In the genomic region with DNA sequence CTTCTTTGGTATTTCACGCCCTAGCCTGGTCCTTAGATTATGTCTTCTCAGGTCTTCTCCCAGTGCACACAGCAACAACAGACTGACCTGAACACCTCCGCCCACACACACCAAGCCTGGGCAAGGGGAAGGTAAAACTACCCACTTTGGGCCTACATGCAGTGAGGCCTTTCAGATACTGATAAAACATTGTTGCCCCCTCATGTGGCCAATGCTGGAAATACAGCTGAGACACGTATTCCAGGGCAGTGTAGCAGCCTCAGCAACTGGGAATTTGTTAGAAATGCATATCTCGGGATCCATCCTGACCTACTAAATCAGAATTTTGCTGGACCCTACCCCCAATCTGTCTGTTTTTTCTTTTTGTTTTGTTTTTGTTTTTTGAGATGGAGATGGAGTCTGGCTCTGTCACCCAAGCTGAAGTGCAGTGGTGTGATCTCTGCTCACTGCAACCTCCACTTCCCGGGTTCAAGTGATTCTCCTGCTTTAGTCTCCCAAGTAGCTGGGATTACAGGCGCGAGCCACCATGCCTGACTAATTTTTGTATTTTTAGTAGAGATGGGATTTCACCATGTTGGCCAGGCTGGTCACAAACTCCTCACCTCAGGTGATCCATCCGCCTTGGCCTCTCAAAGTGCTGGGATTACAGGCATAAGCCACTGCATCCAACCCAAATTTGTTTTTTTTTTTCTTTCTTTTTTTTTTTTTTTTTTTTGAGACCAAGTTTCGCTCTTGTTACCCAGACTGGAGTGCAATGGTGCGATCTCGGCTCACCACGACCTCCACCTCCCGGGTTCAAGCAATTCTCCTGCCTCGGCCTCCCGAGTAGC, we compare ENCODE assay signal across 8 cellular contexts. TPM values are rescaled to one million over a fixed set of nuclear protein-coding genes. Genes with fewer than 3 reads are reported as not detected.
DNase-seq lines count a peak whose midpoint lies in the region; ATAC-seq and TF ChIP-seq lines count a peak whose summit lies in the region.
"Not testable (repeated sequence)": the region's sequence is repeated elsewhere in the genome, so short reads cannot be mapped to it uniquely, and the experiment has no call there.

No MANE protein-coding gene starts in this region.

- in situ Hi-C loops in T47D (cut with HindIII; ENCODE audit: low pct_unique_long_range_greater_than_20kb, low sequenced_read_pairs) = not testable (repeated sequence)

- H3K9me3 Mint-ChIP-seq in activated CD4-positive, alpha-beta T cell treated with anti-CD3 and anti-CD28 coated beads for 36 hours (ENCODE audit: low read depth); type B pancreatic cell: not testable (repeated sequence)

- DNase-seq in GM10248 (ENCODE audit: extremely low spot score) (peak; percentile 78), HT1080 (ENCODE audit: low read depth) (peak; percentile 71), NCI-H774 (lab: John Stamatoyannopoulos, UW) (peak; percentile 56), T47D (ENCODE audit: low read depth in 1 of 2, low spot score in 1 of 2) (peak; percentile 71 to 89), hypothalamus (lab: John Stamatoyannopoulos, UW) (peak in 35 of 51 donors; percentile 1 to 77 (median 36)), retina (peak; percentile 72), type B pancreatic cell (ENCODE audit: extremely low spot score, unreplicated experiment) (peak; percentile 82)
- peak; percentile 89 for DNase-seq in activated CD4-positive, alpha-beta T cell treated with anti-CD3 and anti-CD28 coated beads for 36 hours

- not testable (repeated sequence) for H3K27ac Mint-ChIP-seq in activated CD4-positive, alpha-beta T cell treated with anti-CD3 and anti-CD28 coated beads for 36 hours
- H3K27ac Mint-ChIP-seq in type B pancreatic cell = peak overlapping the region; percentile 83

- POLR2A ChIA-PET in GM10248 (lab: Yijun Ruan, JAX) = interaction anchor here (0.6 to 5.9 kb wide), 3 partner anchors 8 to 275 kb away, joined by 5 to 72 read pairs (median 9); no protein-coding TSS in a partner anchor
- POLR2A ChIA-PET in activated CD4-positive, alpha-beta T cell treated with anti-CD3 and anti-CD28 coated beads for 36 hours (lab: Charles Lee) = interaction anchor here (0.6 to 2.0 kb wide), 7 partner anchors 13 to 197 kb away, joined by 3 to 13 read pairs (median 4); no protein-coding TSS in a partner anchor

- not testable (repeated sequence) for H3K4me1 Mint-ChIP-seq in activated CD4-positive, alpha-beta T cell treated with anti-CD3 and anti-CD28 coated beads for 36 hours; type B pancreatic cell (ENCODE audit: unreplicated experiment)

- H3K27me3 Mint-ChIP-seq in activated CD4-positive, alpha-beta T cell treated with anti-CD3 and anti-CD28 coated beads for 36 hours; type B pancreatic cell: not testable (repeated sequence)

- H3K4me3 Mint-ChIP-seq in activated CD4-positive, alpha-beta T cell treated with anti-CD3 and anti-CD28 coated beads for 36 hours = not testable (repeated sequence)
- H3K4me3 Mint-ChIP-seq in type B pancreatic cell = peak overlapping the region; percentile 51

- CTCF ChIA-PET in GM10248 (lab: Yijun Ruan, JAX) = interaction anchor here (0.7 to 8.5 kb wide), 45 partner anchors 9 to 490 kb away, joined by 3 to 93 read pairs (median 4); a partner anchor contains a TSS
- CTCF ChIA-PET in activated CD4-positive, alpha-beta T cell treated with anti-CD3 and anti-CD28 coated beads for 36 hours (lab: Charles Lee) = interaction anchor here (0.6 to 7.4 kb wide), 30 partner anchors 9 to 489 kb away, joined by 3 to 71 read pairs (median 5); a partner anchor contains a TSS

- ATAC-seq in activated CD4-positive, alpha-beta T cell treated with anti-CD3 and anti-CD28 coated beads for 36 hours = peak; percentile 87

- peaks cover 31% of the 10 kb centered on the region for H3K36me3 Mint-ChIP-seq in activated CD4-positive, alpha-beta T cell treated with anti-CD3 and anti-CD28 coated beads for 36 hours (ENCODE audit: low read depth)
- peaks cover 16% of the 10 kb centered on the region for H3K36me3 Mint-ChIP-seq in type B pancreatic cell

- TF ChIP-seq CTCF in GM10248 (IDR thresholded peaks at IDR 0.05; ENCODE audit: control extremely low read depth, extremely low read depth, low read depth, missing control alignments) = peak; percentile 77
- peak; percentile 82 for TF ChIP-seq CTCF in type B pancreatic cell (conservative IDR thresholded peaks at IDR 0.05)

- intact Hi-C loops in activated CD4-positive, alpha-beta T cell treated with anti-CD3 and anti-CD28 coated beads for 36 hours (cut with DNase I, micrococcal nuclease) = loop anchor here (1.0 to 2.0 kb wide), 4 partner anchors 15 to 114 kb away; no protein-coding TSS in a partner anchor

RNA-seq across cellular contexts. Expression of a gene that starts 19.5 kb away (rescaled TPM):
- 27.0 and 29.5 TPM in 2 replicates for total RNA-seq in HT1080 (2014; rRNA removed; shearing (Covaris generic))
- polyA plus RNA-seq in HT1080 (2015; cell fraction: cytosol; rRNA removed) = 16.5 and 17.4 TPM in 2 replicates
- polyA plus RNA-seq in HT1080 (2015; cell fraction: nucleus; rRNA removed) = 58.4 and 62.3 TPM in 2 replicates
- 10 to 100 TPM; 75.6 to 100.0 TPM for total RNA-seq in activated CD4-positive, alpha-beta T cell treated with anti-CD3 and anti-CD28 coated beads for 36 hours
- 84.3 and 116 TPM in 2 replicates for total RNA-seq in type B pancreatic cell (ENCODE audit: low replicate concordance)

RNA-seq across cellular contexts. Expression of a gene that starts 20.1 kb away (rescaled TPM):
- total RNA-seq in HT1080 (2014; rRNA removed; shearing (Covaris generic)) = 112 and 132 TPM in 2 replicates
- polyA plus RNA-seq in HT1080 (2015; cell fraction: cytosol; rRNA removed) = 120 and 145 TPM in 2 replicates
- 101 and 131 TPM in 2 replicates for polyA plus RNA-seq in HT1080 (2015; cell fraction: nucleus; rRNA removed)
- total RNA-seq in activated CD4-positive, alpha-beta T cell treated with anti-CD3 and anti-CD28 coated beads for 36 hours = 100 to 1,000 TPM; 111 to 114 TPM
- total RNA-seq in type B pancreatic cell (ENCODE audit: low replicate concordance) = 39.8 and 45.3 TPM in 2 replicates

RNA-seq across cellular contexts. Expression of a gene that starts 26.3 kb away (rescaled TPM):
- 72.3 and 77.8 TPM in 2 replicates for total RNA-seq in HT1080 (2014; rRNA removed; shearing (Covaris generic))
- 43.7 and 46.3 TPM in 2 replicates for polyA plus RNA-seq in HT1080 (2015; cell fraction: cytosol; rRNA removed)
- 75.0 and 77.1 TPM in 2 replicates for polyA plus RNA-seq in HT1080 (2015; cell fraction: nucleus; rRNA removed)
- 100 to 1,000 TPM in 1 of 2 experiments, 10 to 100 TPM in 1; 100.0 to 105 TPM for total RNA-seq in activated CD4-positive, alpha-beta T cell treated with anti-CD3 and anti-CD28 coated beads for 36 hours
- 64.2 and 69.2 TPM in 2 replicates for total RNA-seq in type B pancreatic cell (ENCODE audit: low replicate concordance)

RNA-seq across cellular contexts. Expression of a gene that starts 29.1 kb away (rescaled TPM):
- 4.5 and 6.6 TPM in 2 replicates for total RNA-seq in HT1080 (2014; rRNA removed; shearing (Covaris generic))
- polyA plus RNA-seq in HT1080 (2015; cell fraction: cytosol; rRNA removed) = 8.9 and 9.7 TPM in 2 replicates
- 28.3 and 35.2 TPM in 2 replicates for polyA plus RNA-seq in HT1080 (2015; cell fraction: nucleus; rRNA removed)
- total RNA-seq in activated CD4-positive, alpha-beta T cell treated with anti-CD3 and anti-CD28 coated beads for 36 hours = 1 to 10 TPM; 7.1 to 9.2 TPM
- 23.1 and 47.0 TPM in 2 replicates for total RNA-seq in type B pancreatic cell (ENCODE audit: low replicate concordance)

RNA-seq across cellular contexts. Expression of a gene that starts 40.4 kb away (rescaled TPM):
- 12.7 and 21.4 TPM in 2 replicates for total RNA-seq in HT1080 (2014; rRNA removed; shearing (Covaris generic))
- 29.1 and 30.6 TPM in 2 replicates for polyA plus RNA-seq in HT1080 (2015; cell fraction: cytosol; rRNA removed)
- polyA plus RNA-seq in HT1080 (2015; cell fraction: nucleus; rRNA removed) = 27.3 and 31.7 TPM in 2 replicates
- total RNA-seq in activated CD4-positive, alpha-beta T cell treated with anti-CD3 and anti-CD28 coated beads for 36 hours = 10 to 100 TPM; 29.4 to 45.8 TPM
- 10.7 and 32.5 TPM in 2 replicates for total RNA-seq in type B pancreatic cell (ENCODE audit: low replicate concordance)

Comparison
In these comparisons a context has a peak if more than half of its experiments do, and no peak if none do; other contexts are left out.
1. Peak in every context shown above with its lines: DNase-seq and ATAC-seq.
2. DNase-seq: peak in every context shown above with its lines; median percentile 89 in activated CD4-positive, alpha-beta T cell treated with anti-CD3 and anti-CD28 coated beads for 36 hours; 82 in type B pancreatic cell; 80 in T47D; 78 in GM10248; 72 in retina; 71 in HT1080; 56 in NCI-H774; 36 in hypothalamus.